Comparison of ENCODE assay signal across 9 cellular contexts in genomic region chr17:77420476-77420803, GRCh38.
DNase-seq lines count a peak whose midpoint lies in the region; FAIRE-seq and TF ChIP-seq lines count a peak whose summit lies in the region.
"Had no signal": no experiment of that assay in that cellular context is flagged by ENCODE, and none has a peak within 500 bp of the region (broad histone marks: within the 10 kb centered on the region; RNA-seq: fewer than 3 reads in every experiment).

No MANE protein-coding gene starts in this region.

- no peak for FAIRE-seq in H54 (lab: Jason Lieb, UNC)

- H3K9me3 ChIP-seq in BE2C = no peaks in the 10 kb centered on the region
- no peaks in the 10 kb centered on the region for H3K9me3 ChIP-seq in KOPT-K1 (ENCODE audit: insufficient read depth, low read length, poor library complexity, severe bottlenecking)

- H3K4me3 Mint-ChIP-seq in nephron = peak overlapping the region; percentile 9 to 74 (median 69)

- peaks cover 57% of the 10 kb centered on the region for H3K4me1 Mint-ChIP-seq in nephron

- 0 out of 2 replicates have a peak, but pooled peaks have one; percentile 3 for TF ChIP-seq CTCF in BE2C (IDR thresholded peaks at IDR 0.05; ENCODE audit: low read depth, low read length)
- peak; percentile 45 for TF ChIP-seq CTCF in choroid plexus epithelial cell (conservative IDR thresholded peaks at IDR 0.05; ENCODE audit: low read depth, low read length)
- no peak for TF ChIP-seq CTCF in nephron (IDR thresholded peaks at IDR 0.05; ENCODE audit: unreplicated experiment in 3 of 3)

- DNase-seq in BE2C (no peak), choroid plexus epithelial cell (ENCODE audit: low read depth) (peak; percentile 40), NCI-H2029 treated with DMSO at 0.1 percent for 48 hours (lab: John Stamatoyannopoulos, UW) (no peak), SKM-1 (lab: John Stamatoyannopoulos, UW; ENCODE audit: unreplicated experiment) (no peak), hypothalamus (lab: John Stamatoyannopoulos, UW) (no peak), H54 (ENCODE audit: insufficient read length, low spot score) (no peak)
- DNase-seq: amniotic stem cell had no signal

- H3K36me3 Mint-ChIP-seq in nephron (ENCODE audit: low read depth) = peaks cover 3% of the 10 kb centered on the region

- H3K9me3 Mint-ChIP-seq in nephron = no peaks in the 10 kb centered on the region

- no peak overlapping the region for H3K4me3 ChIP-seq in BE2C (ENCODE audit: low read depth, low read length)
- no peak overlapping the region for H3K4me3 ChIP-seq in choroid plexus epithelial cell (ENCODE audit: low read depth, low read length)

- no peak for TF ChIP-seq POLR2A in H54 (IDR thresholded peaks at IDR 0.05; ENCODE audit: low read depth, low read length)

- H3K36me3 ChIP-seq in BE2C (peaks cover 21% of the 10 kb centered on the region), KOPT-K1 (ENCODE audit: insufficient read depth, low read length) (no peaks in the 10 kb centered on the region)

- H3K4me1 ChIP-seq in BE2C = peaks cover 56% of the 10 kb centered on the region

- peak overlapping the region; percentile 84 to 93 (median 86) for H3K27ac Mint-ChIP-seq in nephron

- H3K27me3 ChIP-seq in BE2C = no peaks in the 10 kb centered on the region

- no peaks in the 10 kb centered on the region for H3K27me3 Mint-ChIP-seq in nephron (ENCODE audit: low read depth)

- peak overlapping the region; percentile 65 for H3K27ac ChIP-seq in KOPT-K1 (ENCODE audit: low read depth, low read length, poor library complexity, severe bottlenecking)

Comparison
In these comparisons a context has a peak if more than half of its experiments do, and no peak if none do; other contexts are left out.
1. CTCF ChIP-seq: peak in BE2C (single experiment) and choroid plexus epithelial cell (single experiment); none in nephron (0 of 3).